26 cellular contexts compared by ENCODE assay signal in genomic region chr11:55949330-55949729, GRCh38. TPM values are rescaled to one million over a fixed set of nuclear protein-coding genes. Genes with fewer than 3 reads are reported as not detected.
"Had no signal": no experiment of that assay in that cellular context is flagged by ENCODE, and none has a peak within 500 bp of the region (broad histone marks: within the 10 kb centered on the region; RNA-seq: fewer than 3 reads in every experiment).

No MANE protein-coding gene starts in this region.

- H3K4me3 Mint-ChIP-seq: dendritic cell treated with granulocyte-macrophage colony-stimulating factor and Interleukin-4, amounts not matched to agents 40 ng/mL and 50 ng/mL, for 4 days; effector memory CD8-positive, alpha-beta T cell; naive thymus-derived CD8-positive, alpha-beta T cell; neural crest cell; stimulated activated memory B cell treated with anti-CD40 and anti-IgM and Interleukin-4, amounts not matched to agents 10 μg/mL and 1 μg/mL and 100 μg/mL, for 72 hours; stimulated activated naive CD8-positive, alpha-beta T cell treated with anti-CD3 and anti-CD28 coated beads, Interleukin-15, Interleukin-2, amounts not matched to agents 100 ng/mL and 50 ng/mL, for 24 hours had no signal

- H3K36me3 Mint-ChIP-seq: naive thymus-derived CD8-positive, alpha-beta T cell; stimulated activated memory B cell treated with anti-CD40 and anti-IgM and Interleukin-4, amounts not matched to agents 10 μg/mL and 1 μg/mL and 100 μg/mL, for 72 hours had no signal

- H3K4me1 ChIP-seq: esophagus squamous epithelium, spleen, testis, tibial nerve, upper lobe of right lung, vagina had no signal

- H3K9me3 Mint-ChIP-seq: dendritic cell treated with granulocyte-macrophage colony-stimulating factor and Interleukin-4, amounts not matched to agents 40 ng/mL and 50 ng/mL, for 4 days; stimulated activated naive CD8-positive, alpha-beta T cell treated with anti-CD3 and anti-CD28 coated beads, Interleukin-15, Interleukin-2, amounts not matched to agents 100 ng/mL and 50 ng/mL, for 24 hours had no signal

- H3K9me3 ChIP-seq: esophagus squamous epithelium, mucosa of descending colon, spleen, testis, tibial nerve, upper lobe of right lung, vagina had no signal

- H3K27me3 Mint-ChIP-seq: dendritic cell treated with granulocyte-macrophage colony-stimulating factor and Interleukin-4, amounts not matched to agents 40 ng/mL and 50 ng/mL, for 4 days; effector memory CD8-positive, alpha-beta T cell; naive thymus-derived CD8-positive, alpha-beta T cell; stimulated activated memory B cell treated with anti-CD40 and anti-IgM and Interleukin-4, amounts not matched to agents 10 μg/mL and 1 μg/mL and 100 μg/mL, for 72 hours; stimulated activated naive CD8-positive, alpha-beta T cell treated with anti-CD3 and anti-CD28 coated beads, Interleukin-15, Interleukin-2, amounts not matched to agents 100 ng/mL and 50 ng/mL, for 24 hours had no signal

- H3K36me3 ChIP-seq: esophagus squamous epithelium, spleen, tibial nerve, upper lobe of right lung, vagina had no signal

- H3K27ac ChIP-seq: esophagus squamous epithelium, spleen, testis, tibial nerve, upper lobe of right lung, vagina had no signal

- H3K27me3 ChIP-seq: esophagus squamous epithelium, spleen, testis, tibial nerve, upper lobe of right lung, vagina had no signal

- H3K27ac Mint-ChIP-seq: dendritic cell treated with granulocyte-macrophage colony-stimulating factor and Interleukin-4, amounts not matched to agents 40 ng/mL and 50 ng/mL, for 4 days; effector memory CD8-positive, alpha-beta T cell; naive thymus-derived CD8-positive, alpha-beta T cell; stimulated activated memory B cell treated with anti-CD40 and anti-IgM and Interleukin-4, amounts not matched to agents 10 μg/mL and 1 μg/mL and 100 μg/mL, for 72 hours; stimulated activated naive CD8-positive, alpha-beta T cell treated with anti-CD3 and anti-CD28 coated beads, Interleukin-15, Interleukin-2, amounts not matched to agents 100 ng/mL and 50 ng/mL, for 24 hours had no signal

- H3K4me1 Mint-ChIP-seq: naive thymus-derived CD8-positive, alpha-beta T cell; neural crest cell; stimulated activated memory B cell treated with anti-CD40 and anti-IgM and Interleukin-4, amounts not matched to agents 10 μg/mL and 1 μg/mL and 100 μg/mL, for 72 hours had no signal

- DNase-seq: effector memory CD8-positive, alpha-beta T cell; esophagus squamous epithelium; foreskin fibroblast; kidney glomerular epithelial cell; mammary epithelial cell; mucosa of descending colon; naive thymus-derived CD8-positive, alpha-beta T cell; spleen; stimulated activated CD4-positive, alpha-beta T cell treated with anti-CD3 and anti-CD28 coated beads, Interleukin-15, amount 100 ng/mL, for 24 hours; stimulated activated CD4-positive, alpha-beta T cell treated with anti-CD3 and anti-CD28 coated beads, Interleukin-1b, Interleukin-23, amount 100 ng/mL, for 48 hours; stimulated activated CD4-positive, alpha-beta T cell treated with anti-CD3 and anti-CD28 coated beads, Interleukin-4, amount 100 ng/mL, for 24 hours; testis; upper lobe of right lung had no signal

- H3K4me3 ChIP-seq: esophagus squamous epithelium, mucosa of descending colon, spleen, testis, tibial nerve, upper lobe of right lung, vagina had no signal

RNA-seq across cellular contexts. Expression of gene OR5I1, which starts 13.1 kb away (rescaled TPM):
- total RNA-seq: epithelial cell of proximal tubule; esophagus squamous epithelium; lower leg skin; mammary epithelial cell; mucosa of descending colon; naive thymus-derived CD8-positive, alpha-beta T cell; neural crest cell; osteocyte; pulmonary artery endothelial cell; sciatic nerve; skeletal muscle tissue; spleen; subcutaneous adipose tissue; testis; tibial nerve; upper lobe of right lung; vagina had no signal
- polyA plus RNA-seq: mammary epithelial cell; naive thymus-derived CD8-positive, alpha-beta T cell; spleen had no signal

RNA-seq across cellular contexts. Expression of gene OR10AG1, which starts 20.4 kb away (rescaled TPM):
- total RNA-seq: epithelial cell of proximal tubule; esophagus squamous epithelium; lower leg skin; mammary epithelial cell; mucosa of descending colon; naive thymus-derived CD8-positive, alpha-beta T cell; osteocyte; pulmonary artery endothelial cell; sciatic nerve; skeletal muscle tissue; spleen; subcutaneous adipose tissue; tibial nerve; upper lobe of right lung; vagina had no signal
- polyA plus RNA-seq: mammary epithelial cell; naive thymus-derived CD8-positive, alpha-beta T cell; spleen had no signal

RNA-seq across cellular contexts. Expression of gene OR5W2, which starts 34.9 kb away (rescaled TPM):
- total RNA-seq: epithelial cell of proximal tubule; esophagus squamous epithelium; lower leg skin; mammary epithelial cell; mucosa of descending colon; naive thymus-derived CD8-positive, alpha-beta T cell; neural crest cell; osteocyte; pulmonary artery endothelial cell; sciatic nerve; skeletal muscle tissue; spleen; subcutaneous adipose tissue; testis; tibial nerve; upper lobe of right lung; vagina had no signal
- polyA plus RNA-seq: mammary epithelial cell; naive thymus-derived CD8-positive, alpha-beta T cell; spleen had no signal

RNA-seq across cellular contexts. Expression of gene OR5F1, which starts 45.1 kb away (rescaled TPM):
- total RNA-seq: epithelial cell of proximal tubule; esophagus squamous epithelium; lower leg skin; mammary epithelial cell; mucosa of descending colon; naive thymus-derived CD8-positive, alpha-beta T cell; neural crest cell; osteocyte; pulmonary artery endothelial cell; sciatic nerve; skeletal muscle tissue; spleen; subcutaneous adipose tissue; testis; tibial nerve; upper lobe of right lung; vagina had no signal
- polyA plus RNA-seq: mammary epithelial cell; naive thymus-derived CD8-positive, alpha-beta T cell; spleen had no signal
